ENCODE assay signal across 14 cellular contexts in the genomic region with DNA sequence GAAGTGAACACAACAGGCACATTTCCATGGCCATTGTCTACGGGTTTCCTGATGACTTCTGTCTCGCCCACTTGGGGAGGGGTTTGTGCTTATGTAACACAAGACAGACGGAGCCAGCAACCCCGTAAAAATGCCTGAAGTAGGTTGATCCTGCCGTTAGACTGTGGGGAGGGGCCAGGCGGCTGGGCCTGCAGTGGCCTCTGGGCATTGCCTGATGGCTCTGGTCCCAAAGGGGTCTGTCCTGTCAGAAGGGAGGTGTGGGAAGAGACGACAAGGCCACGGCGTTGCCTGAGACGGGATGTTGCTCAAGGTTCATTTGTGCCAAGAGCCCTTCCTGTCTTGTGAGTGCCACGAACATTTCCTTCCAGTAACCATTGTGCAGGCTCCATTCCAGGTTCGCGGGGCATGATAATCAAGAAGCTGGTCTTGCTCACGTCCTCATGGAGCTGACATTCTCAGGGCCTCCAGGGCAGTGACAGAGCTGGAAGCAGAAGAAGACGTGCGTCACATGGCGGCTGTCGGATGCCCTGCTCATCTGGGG. TPM values are rescaled to one million over a fixed set of nuclear protein-coding genes. Genes with fewer than 3 reads are reported as not detected.
A peak's percentile ranks its signal among the peaks of the same experiment; 100 is the strongest.
DNase-seq lines count a peak whose midpoint lies in the region; ATAC-seq and TF ChIP-seq lines count a peak whose summit lies in the region.
"Had no signal": no experiment of that assay in that cellular context is flagged by ENCODE, and none has a peak within 500 bp of the region (broad histone marks: within the 10 kb centered on the region; RNA-seq: fewer than 3 reads in every experiment).

No MANE protein-coding gene starts in this region.

- intact Hi-C loops in breast epithelium (cut with DNase I; ENCODE audit: low total_unique reads), result no loop called here
- intact Hi-C loops in gastrocnemius medialis (cut with DNase I; ENCODE audit: low total_unique reads), result no loop called here

- POLR2A ChIA-PET in HEK293 (lab: Yijun Ruan, JAX), result no interaction called here

- WGBS in hepatocyte (ENCODE audit: low lambda C conversion rate, missing lambda C conversion rate), result 61% methylated on average over 18 of the region's 18 CpGs

- H3K9me3 ChIP-seq in HEK293 (ENCODE audit: control insufficient read depth, insufficient read depth, low read depth, low read length) (no peaks in the 10 kb centered on the region), breast epithelium (no peaks in the 10 kb centered on the region), hepatocyte (ENCODE audit: low read depth) (no peaks in the 10 kb centered on the region), gastrocnemius medialis (no peaks in the 10 kb centered on the region)
- H3K9me3 ChIP-seq: HAP-1, SK-N-SH had no signal

- H2AFZ ChIP-seq in hepatocyte, result no peak overlapping the region

- CTCF ChIA-PET in HEK293 (lab: Yijun Ruan, JAX), result interaction anchor here (1.6 kb wide), 1 partner anchor 118 kb away, joined by 6 read pairs; no protein-coding TSS in a partner anchor

- H3K4me3 ChIP-seq in HEK293 (ENCODE audit: low read depth, low read length), result no peak overlapping the region
- H3K4me3 ChIP-seq in breast epithelium, result peak overlapping the region in 1 of 3 donors; percentile 28
- H3K4me3 ChIP-seq in hepatocyte, result no peak overlapping the region
- H3K4me3 ChIP-seq in gastrocnemius medialis, result no peak overlapping the region
- H3K4me3 ChIP-seq: HAP-1 had no signal

- H3K79me2 ChIP-seq in hepatocyte, result no peaks in the 10 kb centered on the region

- H3K9me2 ChIP-seq in hepatocyte (replicated peaks; ENCODE audit: insufficient read depth), result no peaks in the 10 kb centered on the region
- H3K9me2 ChIP-seq: SK-N-SH had no signal

- no peak overlapping the region for H3K27ac ChIP-seq in HEK293 (ENCODE audit: extremely low read depth, low read depth, low read length)
- H3K27ac ChIP-seq in breast epithelium, result peak overlapping the region; percentile 70 to 78
- H3K27ac ChIP-seq in hepatocyte, result peak overlapping the region; percentile 53
- peak overlapping the region; percentile 59 to 76 (median 68) for H3K27ac ChIP-seq in gastrocnemius medialis

- ATAC-seq in gastrocnemius medialis, result peak; percentile 45 to 48
- ATAC-seq: activated CD8-positive, alpha-beta T cell treated with anti-CD3 and anti-CD28 coated beads, Interleukin-2, amount 10 ng/mL, durations not matched to agents 7 days and 5 days had no signal

- TF ChIP-seq POLR2A in breast epithelium (IDR thresholded peaks at IDR 0.05) (no peak), gastrocnemius medialis (IDR thresholded peaks at IDR 0.05) (no peak)

- TF ChIP-seq CTCF in HEK293 (tag by site-specific recombination; IDR thresholded peaks at IDR 0.05) (no peak), breast epithelium (IDR thresholded peaks at IDR 0.05) (no peak), hepatocyte (IDR thresholded peaks at IDR 0.05; ENCODE audit: poor library complexity) (no peak), gastrocnemius medialis (IDR thresholded peaks at IDR 0.05 in 4 of 5, conservative IDR thresholded peaks at IDR 0.05 in 1 of 5) (no peak)

- no peaks in the 10 kb centered on the region for H3K27me3 ChIP-seq in breast epithelium
- no peaks in the 10 kb centered on the region for H3K27me3 ChIP-seq in hepatocyte
- H3K27me3 ChIP-seq in gastrocnemius medialis, result no peaks in the 10 kb centered on the region

- H4K20me1 ChIP-seq in hepatocyte (ENCODE audit: insufficient read depth, poor library complexity, severe bottlenecking), result no peaks in the 10 kb centered on the region

- no peaks in the 10 kb centered on the region for H3K36me3 ChIP-seq in HEK293 (ENCODE audit: control insufficient read depth in 2 of 2, insufficient read depth in 1 of 2, low read length in 2 of 2)
- H3K36me3 ChIP-seq in breast epithelium, result no peaks in the 10 kb centered on the region
- H3K36me3 ChIP-seq in hepatocyte (replicated peaks; ENCODE audit: insufficient read depth, low read depth), result no peaks in the 10 kb centered on the region
- H3K36me3 ChIP-seq in gastrocnemius medialis, result no peaks in the 10 kb centered on the region
- H3K36me3 ChIP-seq: HAP-1 had no signal

- no peak overlapping the region for H3K4me2 ChIP-seq in hepatocyte
- H3K4me2 ChIP-seq: SK-N-SH had no signal

- H3K4me1 ChIP-seq in HEK293 (ENCODE audit: control insufficient read depth, insufficient read depth, low read length) (no peaks in the 10 kb centered on the region), breast epithelium (peaks cover 9 to 16% of the 10 kb centered on the region in 2 donors), hepatocyte (ENCODE audit: insufficient read depth) (peaks cover 33% of the 10 kb centered on the region), gastrocnemius medialis (peaks cover 39 to 40% of the 10 kb centered on the region in 2 donors)
- H3K4me1 ChIP-seq: HAP-1 had no signal

- DNase-seq in breast epithelium (ENCODE audit: low spot score in 2 of 2) (peak in 1 of 2 donors; percentile 51), hepatocyte (ENCODE audit: low spot score) (peak; percentile 37), gastrocnemius medialis (peak; percentile 25 to 51), NOMO-1 treated with dmso at 0.1 percent for 144 hours (lab: John Stamatoyannopoulos, UW; ENCODE audit: unreplicated experiment) (no peak), AG08396 (ENCODE audit: low spot score) (no peak), DMS 273 treated with DMSO at 0.1 percent for 48 hours (lab: John Stamatoyannopoulos, UW) (no peak), T-helper 1 cell (no peak)
- DNase-seq: activated CD8-positive, alpha-beta T cell treated with anti-CD3 and anti-CD28 coated beads, Interleukin-2, amount 10 ng/mL, durations not matched to agents 7 days and 5 days; nucleus accumbens; SK-N-SH; stimulated activated CD4-positive, alpha-beta T cell treated with anti-CD3 and anti-CD28 coated beads, Interleukin-4, amount 100 ng/mL, for 1 hour; substantia nigra had no signal

- in situ Hi-C loops in gastrocnemius medialis (cut with MboI; ENCODE audit: low sequenced_read_pairs in 4 of 4), result no loop called here

TF ChIP-seq in HEK293, 187 proteins besides CTCF, POLR2A, EP300 and RAD21:
- TF ChIP-seq KLF1 (tag by site-specific recombination; IDR thresholded peaks at IDR 0.05) (peak; percentile 63; the same call in 1 of the 2 replicates), ZFHX2 (tag by site-specific recombination; conservative IDR thresholded peaks at IDR 0.05) (0 out of 2 replicates have a peak, but pooled peaks have one; percentile 19), ZNF121 (tag by site-specific recombination; IDR thresholded peaks at IDR 0.05) (no peak), ZNF76 (tag by site-specific recombination; IDR thresholded peaks at IDR 0.05; ENCODE audit: borderline replicate concordance, low read depth) (no peak), ZNF423 (tag by site-specific recombination; IDR thresholded peaks at IDR 0.05) (no peak), TRIM28 (IDR thresholded peaks at IDR 0.05; ENCODE audit: borderline replicate concordance, low read length) (0 out of 2 replicates have a peak, but pooled peaks have one; percentile 14), SP3 (tag by site-specific recombination; IDR thresholded peaks at IDR 0.05) (no peak), ZNF214 (tag by site-specific recombination; IDR thresholded peaks at IDR 0.05; ENCODE audit: borderline replicate concordance) (no peak), FEZF1 (tag by site-specific recombination; IDR thresholded peaks at IDR 0.05) (no peak)

RNA-seq across cellular contexts. Expression of gene ABCG1, which starts 44.7 kb away (rescaled TPM):
- 10 to 100 TPM; 10.6 to 26.2 (median 23.7) TPM for total RNA-seq in breast epithelium
- total RNA-seq in hepatocyte, result 7.2 and 10.7 TPM in 2 replicates
- polyA plus RNA-seq in hepatocyte, result 8.4 and 14.0 TPM in 2 replicates
- 10 to 100 TPM in 2 of 4 donors, 1 to 10 TPM in 2; 3.4 to 43.3 (median 10.3) TPM for total RNA-seq in gastrocnemius medialis

RNA-seq across cellular contexts. Expression of gene TFF3, which starts 51.5 kb away (rescaled TPM):
- total RNA-seq in breast epithelium (100 to 1,000 TPM in 1 of 3 donors, 10 to 100 TPM in 1, under 1 TPM in 1; 0.96 to 108 (median 11.4) TPM), hepatocyte (84.4 and 92.0 TPM in 2 replicates), gastrocnemius medialis (1 to 10 TPM in 1 of 4 donors, under 1 TPM in 3; 0.64 to 4.7 (median 0.89) TPM)
- 589 and 696 TPM in 2 replicates for polyA plus RNA-seq in hepatocyte
- total RNA-seq: activated CD8-positive, alpha-beta T cell treated with anti-CD3 and anti-CD28 coated beads, Interleukin-2, amount 10 ng/mL, durations not matched to agents 7 days and 5 days had no signal
- polyA plus RNA-seq: SK-N-SH had no signal

Comparison
In these comparisons a context has a peak if more than half of its experiments do, and no peak if none do; other contexts are left out.
1. DNase-seq: peak in hepatocyte (single experiment) and gastrocnemius medialis (2 of 2); none in NOMO-1 treated with dmso at 0.1 percent for 144 hours (single experiment), AG08396 (single experiment), DMS 273 treated with DMSO at 0.1 percent for 48 hours (single experiment) and T-helper 1 cell (0 of 5).